24 cellular contexts compared by ENCODE assay signal in genomic region chr1:203720253-203720652, GRCh38. TPM values are rescaled to one million over a fixed set of nuclear protein-coding genes. Genes with fewer than 3 reads are reported as not detected.
"Had no signal": no experiment of that assay in that cellular context is flagged by ENCODE, and none has a peak within 500 bp of the region (broad histone marks: within the 10 kb centered on the region; RNA-seq: fewer than 3 reads in every experiment).

No MANE protein-coding gene starts in this region.

- H3K4me1 Mint-ChIP-seq: natural killer cell had no signal

- H3K4me1 ChIP-seq: foreskin keratinocyte, heart right ventricle, lower lobe of right lung, spleen, testis, transverse colon had no signal

- ATAC-seq: effector memory CD8-positive, alpha-beta T cell; foreskin keratinocyte; heart right ventricle; left lobe of liver; lower lobe of right lung; natural killer cell; right cardiac atrium; stimulated activated naive CD8-positive, alpha-beta T cell treated with anti-CD3 and anti-CD28 coated beads, Interleukin-15, Interleukin-2, amounts not matched to agents 100 U/mL and 50 U/mL, for 24 hours had no signal

- H3K27ac ChIP-seq: brain microvascular endothelial cell, foreskin keratinocyte, heart right ventricle, lower lobe of right lung, spleen, testis, transverse colon had no signal

- H3K4me3 Mint-ChIP-seq: effector memory CD8-positive, alpha-beta T cell; natural killer cell; T-helper 2 cell treated with Interferon-gamma antibody and Interleukin-4, amounts not matched to agents 5 μg/mL and 100 μg/mL, for 36 hours had no signal

- H3K27ac Mint-ChIP-seq: natural killer cell; T-helper 2 cell treated with Interferon-gamma antibody and Interleukin-4, amounts not matched to agents 5 μg/mL and 100 μg/mL, for 36 hours had no signal

- DNase-seq: activated CD4-positive, alpha-beta T cell treated with anti-CD3 and anti-CD28 coated beads for 4 hours; activated CD4-positive, alpha-beta T cell treated with anti-CD3 and anti-CD28 coated beads, Interleukin-2, amount 50 U/mL, for 4 hours; activated gamma-delta T cell treated with Interleukin-2 at 50 U/mL for 16 hours; activated naive CD4-positive, alpha-beta T cell treated with anti-CD3 and anti-CD28 coated beads, Interleukin-2, amount 50 U/mL, for 16 hours; amniotic stem cell; brain microvascular endothelial cell; cortex of kidney; effector memory CD8-positive, alpha-beta T cell; foreskin keratinocyte; heart right ventricle; lower lobe of right lung; mesendoderm; natural killer cell; posterior cingulate gyrus; right cardiac atrium; spleen; stimulated activated naive CD8-positive, alpha-beta T cell treated with anti-CD3 and anti-CD28 coated beads, Interleukin-15, Interleukin-2, amounts not matched to agents 100 U/mL and 50 U/mL, for 24 hours; testis; transverse colon had no signal

- H3K9me3 ChIP-seq: heart right ventricle, lower lobe of right lung, spleen, testis, transverse colon had no signal

- H3K4me3 ChIP-seq: heart right ventricle, lower lobe of right lung, spleen, testis, transverse colon had no signal

- H3K27me3 Mint-ChIP-seq: effector memory CD8-positive, alpha-beta T cell had no signal

- H3K9me3 Mint-ChIP-seq: effector memory CD8-positive, alpha-beta T cell; natural killer cell; T-helper 2 cell treated with Interferon-gamma antibody and Interleukin-4, amounts not matched to agents 5 μg/mL and 100 μg/mL, for 36 hours had no signal

RNA-seq across cellular contexts. Expression of gene LAX1, which starts 44.7 kb away (rescaled TPM):
- total RNA-seq: astrocyte, kidney epithelial cell, osteoblast had no signal
